Comparison of ENCODE assay signal across 14 cellular contexts in the genomic region with DNA sequence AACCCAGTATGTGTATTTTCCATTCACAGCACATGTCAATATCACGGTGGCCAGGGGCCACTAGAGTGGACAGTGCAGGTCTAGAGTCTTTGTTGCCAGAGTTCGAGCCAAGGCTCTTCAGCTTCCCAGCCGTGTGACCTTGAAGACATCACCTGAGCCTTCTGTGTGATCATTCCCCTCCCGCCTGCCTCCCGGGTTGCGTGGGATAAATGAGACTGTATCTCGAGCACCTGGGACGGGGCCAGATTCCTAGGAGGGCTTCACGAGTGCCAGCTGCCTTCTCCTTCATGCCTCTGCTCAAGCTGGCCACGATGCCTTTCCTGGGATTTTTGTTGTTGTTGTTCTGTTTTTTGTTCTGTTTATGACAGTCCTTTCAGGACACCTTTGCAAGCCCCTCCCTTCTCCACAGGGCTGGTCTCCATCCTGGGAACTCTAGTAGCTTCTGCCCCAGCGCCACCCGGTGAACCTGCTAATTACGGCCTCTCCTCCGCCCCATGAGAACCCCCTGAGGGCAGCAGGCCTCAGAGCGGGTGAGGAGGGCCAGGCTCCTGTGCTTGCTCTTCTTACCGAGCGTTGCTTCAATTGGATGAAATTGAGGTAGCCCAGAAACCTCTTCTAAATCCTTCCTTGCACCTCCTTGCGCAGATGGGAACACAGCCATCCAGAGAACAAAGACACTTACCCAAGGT. TPM values are rescaled to one million over a fixed set of nuclear protein-coding genes. Genes with fewer than 3 reads are reported as not detected.
DNase-seq lines count a peak whose midpoint lies in the region; TF ChIP-seq lines count a peak whose summit lies in the region.
"Had no signal": no experiment of that assay in that cellular context is flagged by ENCODE, and none has a peak within 500 bp of the region (broad histone marks: within the 10 kb centered on the region; RNA-seq: fewer than 3 reads in every experiment).

No MANE protein-coding gene starts in this region.

- intact Hi-C loops in dorsolateral prefrontal cortex (cut with DNase I), result no loop called here

- TF ChIP-seq CTCF in dorsolateral prefrontal cortex (IDR thresholded peaks at IDR 0.05 in 54 of 56, conservative IDR thresholded peaks at IDR 0.05 in 2 of 56; ENCODE audit: low read depth in 1 of 56, partially characterized antibody in 56 of 56), result no peak

- H3K27me3 ChIP-seq in dorsolateral prefrontal cortex, result peaks cover 0 to 4% (median 0%) of the 10 kb centered on the region in 45 donors

- H3K4me3 ChIP-seq in dorsolateral prefrontal cortex, result peak overlapping the region in 3 of 59 donors; percentile 2 to 22 (median 4)

- peak; percentile 15 for DNase-seq in NCI-H2227 (lab: John Stamatoyannopoulos, UW; ENCODE audit: unreplicated experiment)
- DNase-seq in NCI-H2227 treated with DMSO at 0.1 percent for 48 hours (lab: John Stamatoyannopoulos, UW), result no peak
- peak; percentile 91 for DNase-seq in DMS79 treated with DMSO at 0.1 percent for 48 hours (lab: John Stamatoyannopoulos, UW)
- no peak for DNase-seq in dorsolateral prefrontal cortex
- peak; percentile 7 for DNase-seq in occipital lobe (lab: John Stamatoyannopoulos, UW)
- no peak for DNase-seq in COR-L47 (lab: John Stamatoyannopoulos, UW)
- no peak for DNase-seq in epidermal melanocyte (ENCODE audit: insufficient read length, low spot score)
- no peak for DNase-seq in kidney glomerular epithelial cell (lab: John Stamatoyannopoulos, UW)
- DNase-seq: Calu3, Karpas-422, NCI-H187 treated with DMSO at 0.1 percent for 48 hours, Right ventricle myocardium superior, SK-N-SH had no signal

- peak overlapping the region in 37 of 59 donors; percentile 3 to 83 (median 46) for H3K27ac ChIP-seq in dorsolateral prefrontal cortex

RNA-seq across cellular contexts. Expression of a gene that starts 3.9 kb away (rescaled TPM):
- total RNA-seq in dorsolateral prefrontal cortex (100 to 1,000 TPM in 4 of 120 experiments, 10 to 100 TPM in 116; 41.1 to 115 (median 69.7) TPM), occipital lobe (15.9 TPM)
- total RNA-seq: Daoy had no signal

RNA-seq across cellular contexts. Expression of a gene that starts 52.6 kb away (rescaled TPM):
- total RNA-seq in dorsolateral prefrontal cortex (100 to 1,000 TPM in 2 of 120 experiments, 10 to 100 TPM in 118; 49.9 to 110 (median 68.5) TPM), occipital lobe (28.5 TPM)

RNA-seq across cellular contexts. Expression of a gene that starts 57.8 kb away (rescaled TPM):
- total RNA-seq in dorsolateral prefrontal cortex (under 1 TPM in 1 of 120 experiments, not detected in 119; 0.29 TPM), occipital lobe (not detected)
- total RNA-seq: Daoy, Right ventricle myocardium superior had no signal

Comparison
In these comparisons a context has a peak if more than half of its experiments do, and no peak if none do; other contexts are left out.
1. DNase-seq: peak in NCI-H2227 (single experiment), DMS79 treated with DMSO at 0.1 percent for 48 hours (single experiment) and occipital lobe (single experiment); none in NCI-H2227 treated with DMSO at 0.1 percent for 48 hours (single experiment), dorsolateral prefrontal cortex (0 of 10), COR-L47 (single experiment), epidermal melanocyte (single experiment) and kidney glomerular epithelial cell (single experiment).